Comparison of ENCODE assay signal across 12 cellular contexts in genomic region chr7:134742688-134743350, GRCh38. TPM values are rescaled to one million over a fixed set of nuclear protein-coding genes. Genes with fewer than 3 reads are reported as not detected.
DNase-seq lines count a peak whose midpoint lies in the region; ATAC-seq and TF ChIP-seq lines count a peak whose summit lies in the region.
"Had no signal": no experiment of that assay in that cellular context is flagged by ENCODE, and none has a peak within 500 bp of the region (broad histone marks: within the 10 kb centered on the region; RNA-seq: fewer than 3 reads in every experiment).

No MANE protein-coding gene starts in this region.

- ATAC-seq in Right ventricle myocardium inferior (peak; percentile 44), HG02571 (IDR thresholded peaks at IDR 0.05; ENCODE audit: unreplicated experiment) (no peak), HG02798 (IDR thresholded peaks at IDR 0.05; ENCODE audit: poor library complexity, unreplicated experiment) (no peak)
- ATAC-seq: esophagus mucosa had no signal

- no peaks in the 10 kb centered on the region for H4K20me1 ChIP-seq in neural progenitor cell (ENCODE audit: low read depth)

- H3F3A ChIP-seq in neural progenitor cell (ENCODE audit: low read depth), result no peaks in the 10 kb centered on the region

- intact Hi-C loops in Right ventricle myocardium inferior (cut with DNase I) (no loop called here), cardiac septum (cut with DNase I) (no loop called here)

- H3K4me2 ChIP-seq in neural progenitor cell, result no peak overlapping the region

- H3K9ac ChIP-seq in neural progenitor cell, result no peak overlapping the region

- no peaks in the 10 kb centered on the region for H3K36me3 Mint-ChIP-seq in neural progenitor cell
- H3K36me3 Mint-ChIP-seq: activated naive CD4-positive, alpha-beta T cell treated with anti-CD3 and anti-CD28 coated beads, Interleukin-2, amount 10 ng/mL, durations not matched to agents 7 days and 5 days had no signal

- H3K4me3 ChIP-seq in fibroblast of mammary gland (ENCODE audit: control insufficient read depth, low read depth, low read length), result no peak overlapping the region
- H3K4me3 ChIP-seq in neural progenitor cell, result no peak overlapping the region

- H3K4me1 Mint-ChIP-seq in neural progenitor cell, result peaks cover 37% of the 10 kb centered on the region

- peaks cover 2% of the 10 kb centered on the region for H3K27me3 Mint-ChIP-seq in neural progenitor cell (ENCODE audit: insufficient read depth, low read depth)

- H3K4me3 Mint-ChIP-seq in neural progenitor cell, result no peak overlapping the region
- H3K4me3 Mint-ChIP-seq: activated naive CD4-positive, alpha-beta T cell treated with anti-CD3 and anti-CD28 coated beads, Interleukin-2, amount 10 ng/mL, durations not matched to agents 7 days and 5 days had no signal

- no peaks in the 10 kb centered on the region for H3K36me3 ChIP-seq in neural progenitor cell

- peak overlapping the region; percentile 36 for H3K27ac Mint-ChIP-seq in neural progenitor cell
- H3K27ac Mint-ChIP-seq: activated naive CD4-positive, alpha-beta T cell treated with anti-CD3 and anti-CD28 coated beads, Interleukin-2, amount 10 ng/mL, durations not matched to agents 7 days and 5 days had no signal

- no peaks in the 10 kb centered on the region for H3K79me2 ChIP-seq in neural progenitor cell (ENCODE audit: low read depth)

- peak overlapping the region; percentile 8 for H2AFZ ChIP-seq in neural progenitor cell (replicated peaks)

- no peak for DNase-seq in Right ventricle myocardium inferior (ENCODE audit: missing footprints)
- no peak for DNase-seq in cardiac septum (ENCODE audit: low spot score)
- peak; percentile 78 for DNase-seq in fibroblast of mammary gland (ENCODE audit: low read depth)
- DNase-seq in neural progenitor cell (ENCODE audit: low spot score), result no peak
- DNase-seq in DMS 273 (lab: John Stamatoyannopoulos, UW; ENCODE audit: unreplicated experiment), result no peak
- no peak for DNase-seq in UCSD-AML1 (lab: John Stamatoyannopoulos, UW; ENCODE audit: unreplicated experiment)
- DNase-seq: 8988T; activated CD4-positive, CD25-positive, alpha-beta regulatory T cell; activated naive CD4-positive, alpha-beta T cell treated with anti-CD3 and anti-CD28 coated beads, Interleukin-2, amount 10 ng/mL, durations not matched to agents 7 days and 5 days had no signal

- no peaks in the 10 kb centered on the region for H3K9me3 Mint-ChIP-seq in neural progenitor cell
- H3K9me3 Mint-ChIP-seq: activated naive CD4-positive, alpha-beta T cell treated with anti-CD3 and anti-CD28 coated beads, Interleukin-2, amount 10 ng/mL, durations not matched to agents 7 days and 5 days had no signal

- H3K27me3 ChIP-seq in neural progenitor cell, result no peaks in the 10 kb centered on the region

- H3K9me3 ChIP-seq in neural progenitor cell (ENCODE audit: low read depth), result no peaks in the 10 kb centered on the region

- peaks cover 25% of the 10 kb centered on the region for H3K4me1 ChIP-seq in neural progenitor cell

- no peak for TF ChIP-seq CTCF in fibroblast of mammary gland (conservative IDR thresholded peaks at IDR 0.05; ENCODE audit: control insufficient read depth, insufficient read depth, low read depth, low read length)
- TF ChIP-seq CTCF in neural progenitor cell (IDR thresholded peaks at IDR 0.05), result no peak

- H3K27ac ChIP-seq in neural progenitor cell, result no peak overlapping the region

RNA-seq across cellular contexts. Expression of gene CALD1, which starts 36.6 kb away (rescaled TPM):
- 99.1 TPM for total RNA-seq in Right ventricle myocardium inferior
- 237 TPM for total RNA-seq in cardiac septum
- 90.2 and 118 TPM in 2 replicates for total RNA-seq in neural progenitor cell (ENCODE audit: low replicate concordance)
